Comparison of ENCODE assay signal across 12 cellular contexts in the genomic region with DNA sequence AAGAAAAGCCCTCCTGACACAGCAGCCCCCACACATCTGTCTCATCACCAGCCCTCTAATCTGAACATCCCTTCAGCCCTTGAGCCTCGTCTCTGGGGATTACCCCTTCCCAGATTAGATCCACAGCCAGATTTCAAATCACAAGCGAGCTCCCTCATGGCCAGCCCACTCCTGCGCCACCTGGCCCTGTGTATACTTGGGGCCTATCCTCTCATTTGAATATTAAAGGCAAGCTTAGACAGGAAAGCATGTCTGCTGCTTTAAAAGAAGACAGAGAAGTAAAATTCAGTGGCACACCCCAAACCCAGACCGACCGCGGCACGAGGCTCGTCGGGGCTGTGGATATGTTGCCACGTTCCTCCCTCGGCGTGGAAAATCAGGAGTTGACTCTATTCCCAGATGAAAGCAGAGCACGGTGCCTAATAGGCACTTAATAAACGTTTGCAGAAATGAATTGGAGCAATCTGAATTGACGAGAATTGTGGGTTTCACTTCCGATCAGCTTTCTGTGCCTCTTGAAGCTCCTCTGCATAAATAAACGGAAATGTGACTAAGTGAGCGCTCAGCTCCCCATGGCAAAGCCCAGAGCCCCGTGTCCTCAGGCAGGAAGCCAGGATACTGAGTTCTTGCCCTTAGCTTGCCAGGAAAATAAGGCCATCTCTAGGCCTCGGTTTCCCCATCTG.
A peak's percentile ranks its signal among the peaks of the same experiment; 100 is the strongest.
DNase-seq lines count a peak whose midpoint lies in the region; ATAC-seq, FAIRE-seq and TF ChIP-seq lines count a peak whose summit lies in the region.
"Had no signal": no experiment of that assay in that cellular context is flagged by ENCODE, and none has a peak within 500 bp of the region (broad histone marks: within the 10 kb centered on the region; RNA-seq: fewer than 3 reads in every experiment).

No MANE protein-coding gene starts in this region.

- no peak for TF ChIP-seq CTCF in CD8-positive, alpha-beta T cell (IDR thresholded peaks at IDR 0.05)
- no peak for TF ChIP-seq CTCF in OCI-LY3 (IDR thresholded peaks at IDR 0.05; ENCODE audit: low read depth, low read length)
- TF ChIP-seq CTCF in glutamatergic neuron (IDR thresholded peaks at IDR 0.05; ENCODE audit: partially characterized antibody, unreplicated experiment): no peak
- no peak for TF ChIP-seq CTCF in tibial artery (IDR thresholded peaks at IDR 0.05)
- no peak for TF ChIP-seq CTCF in prostate gland (IDR thresholded peaks at IDR 0.05)

- H3K36me3 Mint-ChIP-seq in CD8-positive, alpha-beta T cell: peaks cover 57% of the 10 kb centered on the region
- H3K36me3 Mint-ChIP-seq in glutamatergic neuron (ENCODE audit: unreplicated experiment): peaks cover 22% of the 10 kb centered on the region

- no peak for ATAC-seq in CD8-positive, alpha-beta T cell
- ATAC-seq in HG02798 (IDR thresholded peaks at IDR 0.05; ENCODE audit: poor library complexity, unreplicated experiment): peak; percentile 62
- ATAC-seq: GM12878 had no signal

- H3K36me3 ChIP-seq in CD8-positive, alpha-beta T cell (ENCODE audit: insufficient read depth, low read length): no peaks in the 10 kb centered on the region
- H3K36me3 ChIP-seq in OCI-LY3 (replicated peaks; ENCODE audit: low read depth, low read length) (peaks cover 30% of the 10 kb centered on the region), tibial artery (peaks cover 0 to 8% (median 3%) of the 10 kb centered on the region in 3 donors), prostate gland (no peaks in the 10 kb centered on the region)

- peak overlapping the region; percentile 83 for H3K4me2 ChIP-seq in OCI-LY3 (ENCODE audit: low read length)
- H3K4me2 ChIP-seq: BLaER1 treated with 17β-estradiol and CSF1 and Interleukin-3, amounts not matched to agents 10 nM and 100 nM had no signal

- H3K9me3 ChIP-seq in CD8-positive, alpha-beta T cell (ENCODE audit: low read length): no peaks in the 10 kb centered on the region
- H3K9me3 ChIP-seq in OCI-LY3 (ENCODE audit: insufficient read depth, low read length): no peaks in the 10 kb centered on the region
- no peaks in the 10 kb centered on the region for H3K9me3 ChIP-seq in tibial artery
- H3K9me3 ChIP-seq in prostate gland: no peaks in the 10 kb centered on the region

- H3K27ac Mint-ChIP-seq in CD8-positive, alpha-beta T cell: peak overlapping the region; percentile 25
- peak overlapping the region; percentile 86 for H3K27ac Mint-ChIP-seq in glutamatergic neuron (ENCODE audit: unreplicated experiment)

- peak overlapping the region; percentile 86 for H3K9ac ChIP-seq in OCI-LY3 (ENCODE audit: low read length)

- no peak overlapping the region for H3K4me3 Mint-ChIP-seq in CD8-positive, alpha-beta T cell
- H3K4me3 Mint-ChIP-seq in glutamatergic neuron (ENCODE audit: unreplicated experiment): peak overlapping the region; percentile 61

- H2AFZ ChIP-seq in OCI-LY3 (ENCODE audit: low read depth, low read length): no peak overlapping the region

- peaks cover 2% of the 10 kb centered on the region for H3K9me3 Mint-ChIP-seq in CD8-positive, alpha-beta T cell
- peaks cover 11% of the 10 kb centered on the region for H3K9me3 Mint-ChIP-seq in glutamatergic neuron (ENCODE audit: unreplicated experiment)

- peaks cover 4% of the 10 kb centered on the region; the same call in 1 of the 2 replicates for H3K79me2 ChIP-seq in OCI-LY3 (ENCODE audit: low read length)

- H4K20me1 ChIP-seq in OCI-LY3 (ENCODE audit: insufficient read depth, low read length): no peaks in the 10 kb centered on the region

- no peak for FAIRE-seq in H54 (lab: Jason Lieb, UNC)
- FAIRE-seq: GM12878 had no signal

- H3K27ac ChIP-seq in CD8-positive, alpha-beta T cell (ENCODE audit: low read depth, low read length): no peak overlapping the region
- H3K27ac ChIP-seq in OCI-LY3 (ENCODE audit: low read length) (peak overlapping the region; percentile 99), tibial artery (no peak overlapping the region), prostate gland (no peak overlapping the region)

- H3K27me3 Mint-ChIP-seq in CD8-positive, alpha-beta T cell (ENCODE audit: low read depth): no peaks in the 10 kb centered on the region
- peaks cover 6% of the 10 kb centered on the region for H3K27me3 Mint-ChIP-seq in glutamatergic neuron (ENCODE audit: unreplicated experiment)

- DNase-seq in CD8-positive, alpha-beta T cell: no peak
- DNase-seq in glutamatergic neuron: peak; percentile 38
- no peak for DNase-seq in H54 (ENCODE audit: insufficient read length, low spot score)
- no peak for DNase-seq in tibial artery
- DNase-seq in NCI-H2196 treated with DMSO at 0.1 percent for 48 hours (lab: John Stamatoyannopoulos, UW; ENCODE audit: unreplicated experiment): no peak
- DNase-seq in prostate gland (ENCODE audit: low spot score): no peak
- DNase-seq: activated CD4-positive, alpha-beta T cell treated with anti-CD3 and anti-CD28 coated beads, Interleukin-2, amount 50 U/mL, for 48 hours; SHP77 had no signal

- CTCF ChIA-PET in CD8-positive, alpha-beta T cell (lab: Charles Lee): interaction anchor here (1.0 to 1.5 kb wide), 2 partner anchors 35 to 39 kb away, joined by 4 to 5 read pairs; no protein-coding TSS in a partner anchor

- H3K4me3 ChIP-seq in CD8-positive, alpha-beta T cell (ENCODE audit: low read depth, low read length): no peak overlapping the region
- peak overlapping the region; percentile 59 for H3K4me3 ChIP-seq in OCI-LY3 (ENCODE audit: low read length)
- H3K4me3 ChIP-seq in tibial artery: no peak overlapping the region
- no peak overlapping the region for H3K4me3 ChIP-seq in prostate gland
- H3K4me3 ChIP-seq: BLaER1 treated with 17β-estradiol and CSF1 and Interleukin-3, amounts not matched to agents 10 nM and 100 nM; GM12878 had no signal

- TF ChIP-seq POLR2A in H54 (IDR thresholded peaks at IDR 0.05; ENCODE audit: low read depth, low read length) (no peak), prostate gland (IDR thresholded peaks at IDR 0.05) (no peak)

- H3K27me3 ChIP-seq in CD8-positive, alpha-beta T cell (ENCODE audit: insufficient read depth, low read length): no peaks in the 10 kb centered on the region
- H3K27me3 ChIP-seq in OCI-LY3 (ENCODE audit: low read depth, low read length) (no peaks in the 10 kb centered on the region), tibial artery (no peaks in the 10 kb centered on the region), prostate gland (replicated peaks; ENCODE audit: insufficient read depth) (no peaks in the 10 kb centered on the region)
- H3K27me3 ChIP-seq: BLaER1 treated with 17β-estradiol and CSF1 and Interleukin-3, amounts not matched to agents 10 nM and 100 nM had no signal

- WGBS in prostate gland: 52% methylated on average over 20 of the region's 20 CpGs

- POLR2A ChIA-PET in CD8-positive, alpha-beta T cell (lab: Charles Lee): no interaction called here

- H3K4me1 ChIP-seq in CD8-positive, alpha-beta T cell (ENCODE audit: insufficient read depth, low read length): no peaks in the 10 kb centered on the region
- H3K4me1 ChIP-seq in OCI-LY3 (ENCODE audit: low read length): peaks cover 71% of the 10 kb centered on the region
- no peaks in the 10 kb centered on the region for H3K4me1 ChIP-seq in tibial artery
- H3K4me1 ChIP-seq in prostate gland (replicated peaks): no peaks in the 10 kb centered on the region

- intact Hi-C loops in CD8-positive, alpha-beta T cell (cut with DNase I, micrococcal nuclease): no loop called here
- intact Hi-C loops in tibial artery (cut with DNase I; ENCODE audit: low total_unique reads) (no loop called here), prostate gland (cut with DNase I) (loop anchor here (2.0 kb wide), 1 partner anchor 44 kb away; no protein-coding TSS in a partner anchor)

- H3K4me1 Mint-ChIP-seq in CD8-positive, alpha-beta T cell (ENCODE audit: low read depth): peaks cover 4% of the 10 kb centered on the region
- H3K4me1 Mint-ChIP-seq in glutamatergic neuron (ENCODE audit: low read depth, unreplicated experiment): peaks cover 44% of the 10 kb centered on the region
